ENCODE assay signal across 1 cellular context in the genomic region with DNA sequence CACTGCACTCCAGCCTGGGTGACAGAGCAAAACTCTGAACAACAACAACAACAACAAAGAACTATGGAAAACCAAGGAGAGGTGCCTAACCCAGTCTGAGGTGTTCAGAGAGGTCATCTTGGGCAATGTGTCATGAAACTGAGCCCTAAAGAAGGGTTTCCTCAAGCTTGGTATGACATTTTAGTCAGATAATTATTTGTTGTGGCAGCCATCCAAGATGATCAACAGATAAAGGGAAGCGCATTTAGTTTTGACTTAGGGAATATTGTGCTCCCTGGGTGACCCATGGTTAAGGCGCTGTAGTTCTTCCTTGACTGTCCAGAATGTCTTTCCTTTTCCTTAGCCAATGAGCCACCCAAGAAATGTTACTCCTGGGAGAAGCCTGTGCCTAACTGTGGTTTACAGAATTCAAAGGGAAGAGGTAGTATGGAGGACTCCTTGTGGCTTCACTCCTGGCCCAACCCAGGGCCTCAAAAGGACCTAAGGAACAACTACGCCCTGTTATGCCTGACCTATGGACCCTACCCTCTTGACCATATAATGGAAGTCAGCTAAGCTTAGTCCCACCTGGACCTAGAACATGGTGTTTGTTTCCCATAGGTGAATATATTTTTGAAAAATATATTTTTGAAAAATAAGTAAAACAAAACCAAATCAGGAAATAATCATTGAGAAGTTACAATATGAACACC.
TF ChIP-seq lines count a peak whose summit lies in the region.

No MANE protein-coding gene starts in this region.

TF ChIP-seq in HepG2, 621 proteins besides CTCF, POLR2A, EP300 and RAD21:
- no peak for TF ChIP-seq NFKB2 (CRISPR knock-in tag; IDR thresholded peaks at IDR 0.05; ENCODE audit: borderline replicate concordance)
- TF ChIP-seq, protein P1, sequence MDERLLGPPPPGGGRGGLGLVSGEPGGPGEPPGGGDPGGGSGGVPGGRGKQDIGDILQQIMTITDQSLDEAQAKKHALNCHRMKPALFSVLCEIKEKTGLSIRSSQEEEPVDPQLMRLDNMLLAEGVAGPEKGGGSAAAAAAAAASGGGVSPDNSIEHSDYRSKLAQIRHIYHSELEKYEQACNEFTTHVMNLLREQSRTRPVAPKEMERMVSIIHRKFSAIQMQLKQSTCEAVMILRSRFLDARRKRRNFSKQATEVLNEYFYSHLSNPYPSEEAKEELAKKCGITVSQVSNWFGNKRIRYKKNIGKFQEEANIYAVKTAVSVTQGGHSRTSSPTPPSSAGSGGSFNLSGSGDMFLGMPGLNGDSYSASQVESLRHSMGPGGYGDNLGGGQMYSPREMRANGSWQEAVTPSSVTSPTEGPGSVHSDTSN (CRISPR knock-in tag; IDR thresholded peaks at IDR 0.05): no peak
- TF ChIP-seq ARNTL (CRISPR knock-in tag; IDR thresholded peaks at IDR 0.05): no peak
- TF ChIP-seq GZF1 (CRISPR knock-in tag; IDR thresholded peaks at IDR 0.05): no peak
- no peak for TF ChIP-seq ZNF296 (CRISPR knock-in tag; conservative IDR thresholded peaks at IDR 0.05)
- TF ChIP-seq ZNF256 (CRISPR knock-in tag; conservative IDR thresholded peaks at IDR 0.05): no peak
- TF ChIP-seq ZFY (CRISPR knock-in tag; IDR thresholded peaks at IDR 0.05): no peak
- TF ChIP-seq ZNF768 (CRISPR knock-in tag; IDR thresholded peaks at IDR 0.05): no peak
- TF ChIP-seq, protein P2, sequence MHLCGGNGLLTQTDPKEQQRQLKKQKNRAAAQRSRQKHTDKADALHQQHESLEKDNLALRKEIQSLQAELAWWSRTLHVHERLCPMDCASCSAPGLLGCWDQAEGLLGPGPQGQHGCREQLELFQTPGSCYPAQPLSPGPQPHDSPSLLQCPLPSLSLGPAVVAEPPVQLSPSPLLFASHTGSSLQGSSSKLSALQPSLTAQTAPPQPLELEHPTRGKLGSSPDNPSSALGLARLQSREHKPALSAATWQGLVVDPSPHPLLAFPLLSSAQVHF (CRISPR knock-in tag; IDR thresholded peaks at IDR 0.05): no peak
- TF ChIP-seq SRSF1 (optimal IDR thresholded peaks at IDR 0.05; ENCODE audit: low read depth, low read length): no peak
- no peak for TF ChIP-seq MEIS2 (CRISPR knock-in tag; IDR thresholded peaks at IDR 0.05)
- TF ChIP-seq, protein P3, sequence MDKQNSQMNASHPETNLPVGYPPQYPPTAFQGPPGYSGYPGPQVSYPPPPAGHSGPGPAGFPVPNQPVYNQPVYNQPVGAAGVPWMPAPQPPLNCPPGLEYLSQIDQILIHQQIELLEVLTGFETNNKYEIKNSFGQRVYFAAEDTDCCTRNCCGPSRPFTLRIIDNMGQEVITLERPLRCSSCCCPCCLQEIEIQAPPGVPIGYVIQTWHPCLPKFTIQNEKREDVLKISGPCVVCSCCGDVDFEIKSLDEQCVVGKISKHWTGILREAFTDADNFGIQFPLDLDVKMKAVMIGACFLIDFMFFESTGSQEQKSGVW (CRISPR knock-in tag; IDR thresholded peaks at IDR 0.05; ENCODE audit: borderline replicate concordance): no peak
- no peak for TF ChIP-seq HIVEP1 (CRISPR knock-in tag; IDR thresholded peaks at IDR 0.05)
- no peak for TF ChIP-seq ZNF891 (CRISPR knock-in tag; IDR thresholded peaks at IDR 0.05)
- TF ChIP-seq ZNF335 (CRISPR knock-in tag; IDR thresholded peaks at IDR 0.05): no peak
- no peak for TF ChIP-seq ZNF772 (CRISPR knock-in tag; IDR thresholded peaks at IDR 0.05)
- no peak for TF ChIP-seq ARNT2 (CRISPR knock-in tag; IDR thresholded peaks at IDR 0.05; ENCODE audit: low read depth)
- no peak for TF ChIP-seq ZNF337 (CRISPR knock-in tag; IDR thresholded peaks at IDR 0.05; ENCODE audit: borderline replicate concordance, low read depth)
- no peak for TF ChIP-seq NFRKB (IDR thresholded peaks at IDR 0.05)
TF ChIP-seq in HepG2: peak in this region for 0.
